ENCODE assay signal across 9 cellular contexts in the genomic region with DNA sequence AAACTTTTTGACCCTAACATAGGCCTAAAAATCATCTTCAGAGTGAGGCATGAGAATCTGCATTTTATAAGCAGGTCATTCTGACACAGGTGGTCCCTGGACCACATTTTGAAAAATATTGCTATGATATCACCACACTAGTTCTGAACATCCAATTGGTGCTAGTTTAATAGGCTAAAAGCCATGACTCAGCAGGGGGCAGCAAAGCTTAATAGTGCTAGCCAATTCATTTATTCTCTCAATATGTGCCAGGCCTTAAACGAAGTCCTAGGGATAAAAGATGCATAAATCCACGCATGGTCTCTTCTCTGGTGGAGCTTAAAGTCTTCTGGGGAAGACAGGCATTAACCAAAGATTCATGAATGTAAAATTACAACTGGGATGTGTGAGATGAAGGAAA. TPM values are rescaled to one million over a fixed set of nuclear protein-coding genes. Genes with fewer than 3 reads are reported as not detected.
A peak's percentile ranks its signal among the peaks of the same experiment; 100 is the strongest.
DNase-seq lines count a peak whose midpoint lies in the region; ATAC-seq, FAIRE-seq and TF ChIP-seq lines count a peak whose summit lies in the region.
"Had no signal": no experiment of that assay in that cellular context is flagged by ENCODE, and none has a peak within 500 bp of the region (broad histone marks: within the 10 kb centered on the region; RNA-seq: fewer than 3 reads in every experiment).

No MANE protein-coding gene starts in this region.

- CTCF ChIA-PET in Panc1 (lab: Charles Lee) = no interaction called here

- DNase-seq in left ventricle myocardium inferior = no peak
- DNase-seq in cardiac septum (ENCODE audit: low spot score) = no peak
- DNase-seq in Panc1 (ENCODE audit: low read depth, low spot score) = no peak
- DNase-seq in fibroblast of gingiva (ENCODE audit: low read depth) = peak; percentile 54
- DNase-seq in urothelium cell line (ENCODE audit: low spot score) = peak; percentile 13
- DNase-seq in NCI-H69 (lab: John Stamatoyannopoulos, UW) = no peak
- no peak for DNase-seq in anterior cingulate cortex (lab: John Stamatoyannopoulos, UW)
- DNase-seq: NCI-H1930 had no signal

- in situ Hi-C loops in Panc1 (cut with HindIII; ENCODE audit: low pct_unique_long_range_greater_than_20kb, low sequenced_read_pairs) = no loop called here

- H3K36me3 ChIP-seq in left ventricle myocardium inferior (no peaks in the 10 kb centered on the region), Panc1 (ENCODE audit: control insufficient read depth, insufficient read depth, low read length) (no peaks in the 10 kb centered on the region)

- H3K4me1 ChIP-seq in left ventricle myocardium inferior (no peaks in the 10 kb centered on the region), Panc1 (ENCODE audit: control insufficient read depth, insufficient read depth, low read length) (no peaks in the 10 kb centered on the region)

- ATAC-seq in Panc1 (peak; percentile 83), GM18909 (IDR thresholded peaks at IDR 0.05; ENCODE audit: poor library complexity, unreplicated experiment) (no peak)

- H3K27me3 ChIP-seq in left ventricle myocardium inferior (ENCODE audit: low read depth) (peaks cover 12% of the 10 kb centered on the region), Panc1 (ENCODE audit: control insufficient read depth, insufficient read depth, low read length) (no peaks in the 10 kb centered on the region; the same call in 1 of the 2 replicates)

- POLR2A ChIA-PET in Panc1 (lab: Charles Lee) = no interaction called here

- H3K4me3 ChIP-seq in left ventricle myocardium inferior (no peak overlapping the region), Panc1 (ENCODE audit: low read depth in 2 of 2, low read length in 2 of 2) (no peak overlapping the region)

- H3K9me3 ChIP-seq in left ventricle myocardium inferior (replicated peaks) = no peaks in the 10 kb centered on the region
- no peaks in the 10 kb centered on the region for H3K9me3 ChIP-seq in Panc1 (ENCODE audit: control insufficient read depth, insufficient read depth, low read depth, low read length)

- intact Hi-C loops in left ventricle myocardium inferior (cut with micrococcal nuclease) (no loop called here), cardiac septum (cut with DNase I) (loop anchor here (2.0 kb wide), 1 partner anchor 80 kb away; no protein-coding TSS in a partner anchor), Panc1 (cut with micrococcal nuclease; ENCODE audit: unreplicated experiment) (loop anchor here (5.0 kb wide), 1 partner anchor 82 kb away; no protein-coding TSS in a partner anchor)

- FAIRE-seq in urothelium cell line (lab: Jason Lieb, UNC) = no peak

- H3K27ac ChIP-seq in left ventricle myocardium inferior (replicated peaks) (no peak overlapping the region), Panc1 (ENCODE audit: low read length) (no peak overlapping the region)

- BruUV-seq in Panc1 (replicated peaks; lab: Mats Ljungman, UMichigan) = no TSS peak

- TF ChIP-seq CTCF in left ventricle myocardium inferior (IDR thresholded peaks at IDR 0.05; ENCODE audit: borderline replicate concordance) (peak; percentile 46), Panc1 (IDR thresholded peaks at IDR 0.05) (peak; percentile 55)

RNA-seq across cellular contexts. Expression of gene SLC25A28, which starts 10.2 kb away (rescaled TPM):
- total RNA-seq in left ventricle myocardium inferior (41.2 TPM), cardiac septum (24.8 TPM), Panc1 (2021; ENCODE audit: unreplicated experiment) (42.8 TPM)
- polyA plus RNA-seq in Panc1 (2012; ENCODE audit: insufficient read length) = 44.8 TPM

RNA-seq across cellular contexts. Expression of gene ENTPD7, which starts 28.9 kb away (rescaled TPM):
- 2.9 TPM for total RNA-seq in left ventricle myocardium inferior
- total RNA-seq in cardiac septum = 2.5 TPM
- total RNA-seq in Panc1 (2021; ENCODE audit: unreplicated experiment) = 15.9 TPM
- 5.4 TPM for polyA plus RNA-seq in Panc1 (2012; ENCODE audit: insufficient read length)

Comparison
In these comparisons a context has a peak if more than half of its experiments do, and no peak if none do; other contexts are left out.
1. DNase-seq: peak in fibroblast of gingiva (single experiment) and urothelium cell line (single experiment); none in left ventricle myocardium inferior (single experiment), cardiac septum (single experiment), Panc1 (single experiment), NCI-H69 (single experiment) and anterior cingulate cortex (0 of 58).